Comparison of ENCODE assay signal across 8 cellular contexts in genomic region chr20:17895641-17896246, GRCh38.
DNase-seq lines count a peak whose midpoint lies in the region; ATAC-seq and TF ChIP-seq lines count a peak whose summit lies in the region.

No MANE protein-coding gene starts in this region.

- H3K9ac ChIP-seq in smooth muscle cell (ENCODE audit: low read depth): peak overlapping the region; percentile 65

- H4K20me1 ChIP-seq in hepatocyte (ENCODE audit: insufficient read depth, poor library complexity, severe bottlenecking) (no peaks in the 10 kb centered on the region), smooth muscle cell (ENCODE audit: low read depth) (no peaks in the 10 kb centered on the region), OCI-LY7 (ENCODE audit: insufficient read depth, low read length) (0 out of 2 replicates have a peak, but pooled peaks cover 6% of the 10 kb centered on the region)

- TF ChIP-seq CTCF in GM10266 (IDR thresholded peaks at IDR 0.05; ENCODE audit: control insufficient read depth, insufficient read depth, low read depth, missing control alignments) (no peak), hepatocyte (IDR thresholded peaks at IDR 0.05; ENCODE audit: poor library complexity) (no peak), smooth muscle cell (IDR thresholded peaks at IDR 0.05; ENCODE audit: borderline replicate concordance, insufficient read depth, poor library complexity, severe bottlenecking) (no peak), OCI-LY7 (conservative IDR thresholded peaks at IDR 0.05; ENCODE audit: low read length) (no peak)

- no peaks in the 10 kb centered on the region for H3K27me3 ChIP-seq in hepatocyte
- H3K27me3 ChIP-seq in smooth muscle cell (ENCODE audit: low read depth): no peaks in the 10 kb centered on the region

- H3K27me3 Mint-ChIP-seq in activated naive CD4-positive, alpha-beta T cell treated with anti-CD3 and anti-CD28 coated beads for 36 hours (ENCODE audit: low read depth): peaks cover 28% of the 10 kb centered on the region

- H3K4me2 ChIP-seq in hepatocyte (peak overlapping the region; percentile 36), smooth muscle cell (peak overlapping the region; percentile 69), OCI-LY7 (ENCODE audit: low read length) (no peak overlapping the region)

- H2AFZ ChIP-seq in hepatocyte (peak overlapping the region; percentile 48), smooth muscle cell (ENCODE audit: low read depth) (peak overlapping the region; percentile 80), OCI-LY7 (ENCODE audit: low read length) (no peak overlapping the region)

- H3K4me1 Mint-ChIP-seq in activated naive CD4-positive, alpha-beta T cell treated with anti-CD3 and anti-CD28 coated beads for 36 hours (ENCODE audit: low read depth): peaks cover 12% of the 10 kb centered on the region

- H3K9me3 Mint-ChIP-seq in activated naive CD4-positive, alpha-beta T cell treated with anti-CD3 and anti-CD28 coated beads for 36 hours: no peaks in the 10 kb centered on the region

- no peaks in the 10 kb centered on the region for H3K36me3 Mint-ChIP-seq in activated naive CD4-positive, alpha-beta T cell treated with anti-CD3 and anti-CD28 coated beads for 36 hours (ENCODE audit: low read depth)

- no TSS peak for BruUV-seq in OCI-LY7 (replicated peaks; lab: Mats Ljungman, UMichigan)

- no peaks in the 10 kb centered on the region for H3K9me3 ChIP-seq in hepatocyte (ENCODE audit: low read depth)
- no peaks in the 10 kb centered on the region for H3K9me3 ChIP-seq in smooth muscle cell (replicated peaks; ENCODE audit: low read depth)
- 0 out of 2 replicates have a peak, but pooled peaks cover 6% of the 10 kb centered on the region for H3K9me3 ChIP-seq in OCI-LY7 (ENCODE audit: low read length)

- ATAC-seq in HG03045 (IDR thresholded peaks at IDR 0.05; ENCODE audit: unreplicated experiment) (peak; percentile 78), GM21528 (IDR thresholded peaks at IDR 0.05; ENCODE audit: low FRiP score, unreplicated experiment) (no peak)

- POLR2A ChIA-PET in OCI-LY7 (lab: Charles Lee): interaction anchor here (0.9 to 1.2 kb wide), 2 partner anchors 16 to 39 kb away, joined by 3 to 5 read pairs; no protein-coding TSS in a partner anchor

- H3K4me1 ChIP-seq in hepatocyte (ENCODE audit: insufficient read depth): peaks cover 23% of the 10 kb centered on the region
- H3K4me1 ChIP-seq in smooth muscle cell (ENCODE audit: low read depth): peaks cover 6% of the 10 kb centered on the region
- H3K4me1 ChIP-seq in OCI-LY7 (ENCODE audit: insufficient read depth, low read length, poor library complexity, severe bottlenecking): peaks cover 4% of the 10 kb centered on the region

- intact Hi-C loops in activated naive CD4-positive, alpha-beta T cell treated with anti-CD3 and anti-CD28 coated beads for 36 hours (cut with micrococcal nuclease): loop anchor here (5.0 to 10.0 kb wide), 2 partner anchors 93 to 379 kb away; no protein-coding TSS in a partner anchor
- intact Hi-C loops in OCI-LY7 (cut with micrococcal nuclease; ENCODE audit: unreplicated experiment): no loop called here

- H3K79me2 ChIP-seq in hepatocyte (no peaks in the 10 kb centered on the region), smooth muscle cell (ENCODE audit: low read depth) (no peaks in the 10 kb centered on the region), OCI-LY7 (ENCODE audit: insufficient read depth, low read depth, low read length) (no peaks in the 10 kb centered on the region)

- peak overlapping the region; percentile 38 for H3K4me3 Mint-ChIP-seq in activated naive CD4-positive, alpha-beta T cell treated with anti-CD3 and anti-CD28 coated beads for 36 hours

- H3F3A ChIP-seq in smooth muscle cell (ENCODE audit: low read depth): no peaks in the 10 kb centered on the region

- peak overlapping the region; percentile 80 for H3K27ac ChIP-seq in hepatocyte
- H3K27ac ChIP-seq in smooth muscle cell (ENCODE audit: low read depth): peak overlapping the region; percentile 83
- no peak overlapping the region for H3K27ac ChIP-seq in OCI-LY7 (ENCODE audit: low read depth, low read length, poor library complexity, severe bottlenecking)

- H3K4me3 ChIP-seq in hepatocyte (no peak overlapping the region), smooth muscle cell (peak overlapping the region; percentile 3), OCI-LY7 (ENCODE audit: low read depth, low read length, poor library complexity, severe bottlenecking) (no peak overlapping the region)

- 47% methylated on average over 18 of the region's 18 CpGs for WGBS in hepatocyte (ENCODE audit: low lambda C conversion rate, missing lambda C conversion rate)
- 30% methylated on average over 18 of the region's 18 CpGs for WGBS in smooth muscle cell (ENCODE audit: low lambda C conversion rate)

- H3K27ac Mint-ChIP-seq in activated naive CD4-positive, alpha-beta T cell treated with anti-CD3 and anti-CD28 coated beads for 36 hours: no peak overlapping the region

- H3K36me3 ChIP-seq in hepatocyte (replicated peaks; ENCODE audit: insufficient read depth, low read depth): no peaks in the 10 kb centered on the region
- H3K36me3 ChIP-seq in smooth muscle cell (ENCODE audit: low read depth): no peaks in the 10 kb centered on the region
- no peaks in the 10 kb centered on the region for H3K36me3 ChIP-seq in OCI-LY7 (ENCODE audit: insufficient read depth, low read length)

- peak; percentile 68 for DNase-seq in GM10266 (ENCODE audit: extremely low spot score)
- DNase-seq in activated naive CD4-positive, alpha-beta T cell treated with anti-CD3 and anti-CD28 coated beads for 36 hours: peak; percentile 86
- DNase-seq in hepatocyte (ENCODE audit: low spot score): no peak
- no peak for DNase-seq in smooth muscle cell (lab: John Stamatoyannopoulos, UW; ENCODE audit: unreplicated experiment)
- no peak for DNase-seq in NCI-H2227 (lab: John Stamatoyannopoulos, UW; ENCODE audit: unreplicated experiment)
- no peak for DNase-seq in OCI-LY7 (ENCODE audit: low spot score)

- H3K9me2 ChIP-seq in hepatocyte (replicated peaks; ENCODE audit: insufficient read depth) (no peaks in the 10 kb centered on the region), OCI-LY7 (ENCODE audit: insufficient read depth, low read length) (no peaks in the 10 kb centered on the region)

- CTCF ChIA-PET in activated naive CD4-positive, alpha-beta T cell treated with anti-CD3 and anti-CD28 coated beads for 36 hours (lab: Charles Lee): interaction anchor here (0.7 to 1.6 kb wide), 9 partner anchors 17 to 391 kb away, joined by 3 to 9 read pairs (median 4); partner anchors contain the start of gene RRBP1
- CTCF ChIA-PET in OCI-LY7 (lab: Charles Lee; ENCODE audit: unreplicated experiment): interaction anchor here (0.9 kb wide), 1 partner anchor 216 kb away, joined by 4 read pairs; no protein-coding TSS in a partner anchor

Comparison
In these comparisons a context has a peak if more than half of its experiments do, and no peak if none do; other contexts are left out.
1. DNase-seq: peak in GM10266 (single experiment) and activated naive CD4-positive, alpha-beta T cell treated with anti-CD3 and anti-CD28 coated beads for 36 hours (single experiment); none in hepatocyte (single experiment), smooth muscle cell (single experiment), NCI-H2227 (single experiment) and OCI-LY7 (single experiment).